Comparison of ENCODE assay signal across 8 cellular contexts in genomic region chr3:165837058-165837525, GRCh38. TPM values are rescaled to one million over a fixed set of nuclear protein-coding genes. Genes with fewer than 3 reads are reported as not detected.
DNase-seq lines count a peak whose midpoint lies in the region; ATAC-seq and TF ChIP-seq lines count a peak whose summit lies in the region.

Gene BCHE (minus strand): TSS chr3:165837423. CDS start chr3:165831033, 6,390 bp downstream.

- H2BK5ac ChIP-seq in neuronal stem cell (ENCODE audit: low read length) = no peak within 1 kb of the TSS

- no peak within 1 kb of the TSS for H3K4ac ChIP-seq in neuronal stem cell (ENCODE audit: low read length)

- H3K36me3 ChIP-seq in DND-41 (ENCODE audit: insufficient read depth, low read length) (no peaks in the 10 kb centered on the region), esophagus muscularis mucosa (no peaks in the 10 kb centered on the region), neuronal stem cell (replicated peaks in 1 of 2; ENCODE audit: control insufficient read depth in 2 of 2, insufficient read depth in 2 of 2, low read length in 2 of 2) (no peaks in the 10 kb centered on the region)

- no peak within 1 kb of the TSS for H4K8ac ChIP-seq in neuronal stem cell (ENCODE audit: low read depth, low read length)

- peak within 1 kb of the TSS; percentile 23 for H2AFZ ChIP-seq in DND-41 (ENCODE audit: low read depth, low read length)
- H2AFZ ChIP-seq in neuronal stem cell (ENCODE audit: low read length) = peak within 1 kb of the TSS; percentile 79

- peak; percentile 66 for ATAC-seq in DND-41 (ENCODE audit: insufficient read depth, low read depth)
- ATAC-seq in GM21381 (IDR thresholded peaks at IDR 0.05; ENCODE audit: unreplicated experiment) = no peak

- H3K4me3 ChIP-seq in DND-41 (ENCODE audit: low read depth in 1 of 2, low read length in 2 of 2) = peak within 1 kb of the TSS; percentile 7 to 52; a peak in 3 of 4 replicates
- H3K4me3 ChIP-seq in esophagus muscularis mucosa = peak within 1 kb of the TSS; percentile 38 to 61 (median 56)
- peak within 1 kb of the TSS in 1 of 2 donors; percentile 65 for H3K4me3 ChIP-seq in neuronal stem cell (ENCODE audit: low read length in 2 of 2)

- H2BK120ac ChIP-seq in neuronal stem cell (ENCODE audit: low read depth, low read length) = no peak within 1 kb of the TSS

- no peak within 1 kb of the TSS for H4K91ac ChIP-seq in neuronal stem cell (ENCODE audit: low read depth, low read length, poor library complexity)

- H3K4me2 ChIP-seq in DND-41 (ENCODE audit: insufficient read depth, low read length) (peak within 1 kb of the TSS; percentile 44), neuronal stem cell (ENCODE audit: insufficient read depth, low read length, poor library complexity, severe bottlenecking) (peak within 1 kb of the TSS; percentile 51)

- H3K9me3 ChIP-seq in DND-41 (ENCODE audit: insufficient read depth, low read length, severe bottlenecking) (no peaks in the 10 kb centered on the region), esophagus muscularis mucosa (no peaks in the 10 kb centered on the region), neuronal stem cell (replicated peaks in 1 of 2; ENCODE audit: control insufficient read depth in 2 of 2, insufficient read depth in 1 of 2, low read depth in 1 of 2, low read length in 2 of 2) (no peaks in the 10 kb centered on the region)

- no peak within 1 kb of the TSS for H2BK12ac ChIP-seq in neuronal stem cell (ENCODE audit: low read length)

- 10% methylated on average over 6 of the region's 6 CpGs for WGBS in esophagus muscularis mucosa
- no CpG with 5 or more reads among the region's 6 CpGs for WGBS in neuronal stem cell (ENCODE audit: extremely low coverage in 2 of 2, insufficient read length in 2 of 2, insufficient replicate concordance in 1 of 2), 2 donors

- no peak for TF ChIP-seq EP300 in esophagus muscularis mucosa (IDR thresholded peaks at IDR 0.05)

- H3K27me3 ChIP-seq in DND-41 (ENCODE audit: insufficient read depth, low read length, poor library complexity) = no peaks in the 10 kb centered on the region
- H3K27me3 ChIP-seq in esophagus muscularis mucosa = no peaks in the 10 kb centered on the region
- no peaks in the 10 kb centered on the region for H3K27me3 ChIP-seq in neuronal stem cell (ENCODE audit: control insufficient read depth in 3 of 3, insufficient read depth in 3 of 3, low read depth in 1 of 3, low read length in 3 of 3)

- TF ChIP-seq POLR2A in esophagus muscularis mucosa (IDR thresholded peaks at IDR 0.05; ENCODE audit: low read depth) = no peak

- H3K9ac ChIP-seq in DND-41 (ENCODE audit: low read depth, low read length) (peak within 1 kb of the TSS; percentile 41), neuronal stem cell (ENCODE audit: low read depth, low read length, poor library complexity) (no peak within 1 kb of the TSS)

- TF ChIP-seq CTCF in DND-41 (IDR thresholded peaks at IDR 0.05; ENCODE audit: borderline replicate concordance, extremely low read depth, low read length, poor library complexity, severe bottlenecking) = no peak
- no peak for TF ChIP-seq CTCF in esophagus muscularis mucosa (IDR thresholded peaks at IDR 0.05)

- no peak within 1 kb of the TSS for H2AK5ac ChIP-seq in neuronal stem cell (ENCODE audit: low read depth, low read length)

- DNase-seq in DND-41 = peak; percentile 57
- DNase-seq in NCI-H774 (lab: John Stamatoyannopoulos, UW) = peak; percentile 90
- DNase-seq in esophagus muscularis mucosa (ENCODE audit: extremely low spot score) = no peak
- peak; percentile 30 for DNase-seq in neuronal stem cell (ENCODE audit: low spot score)
- no peak for DNase-seq in NCI-H1930 (lab: John Stamatoyannopoulos, UW)
- DNase-seq in activated CD8-positive, alpha-beta memory T cell treated with anti-CD3 and anti-CD28 coated beads, Interleukin-2, amount 50 U/mL, for 48 hours = no peak
- no peak for DNase-seq in stimulated activated CD4-positive, alpha-beta T cell treated with anti-CD3 and anti-CD28 coated beads, Interleukin-4, amount 100 ng/mL, for 24 hours

- H3K27ac ChIP-seq in DND-41 (ENCODE audit: low read length) (peak within 1 kb of the TSS; percentile 76), esophagus muscularis mucosa (replicated peaks in 1 of 4) (peak within 1 kb of the TSS; percentile 64 to 68 (median 65)), neuronal stem cell (replicated peaks; ENCODE audit: low read length) (no peak within 1 kb of the TSS)

- no peak within 1 kb of the TSS for H3K14ac ChIP-seq in neuronal stem cell (ENCODE audit: low read length)

- intact Hi-C loops in esophagus muscularis mucosa (cut with DNase I) = loop anchor here (10.0 kb wide), 1 partner anchor 482 kb away; no protein-coding TSS in a partner anchor

- no peaks in the 10 kb centered on the region for H3K79me1 ChIP-seq in neuronal stem cell (ENCODE audit: low read depth, low read length)

- no peaks in the 10 kb centered on the region for H4K20me1 ChIP-seq in DND-41 (ENCODE audit: insufficient read depth, low read length)

- H3K4me1 ChIP-seq in DND-41 (ENCODE audit: insufficient read depth, low read length) = peaks cover 28% of the 10 kb centered on the region
- peaks cover 0 to 11% (median 9%) of the 10 kb centered on the region in 4 donors for H3K4me1 ChIP-seq in esophagus muscularis mucosa
- peaks cover 2 to 3% of the 10 kb centered on the region in 2 donors for H3K4me1 ChIP-seq in neuronal stem cell (ENCODE audit: control insufficient read depth in 2 of 2, insufficient read depth in 1 of 2, low read depth in 1 of 2, low read length in 2 of 2)

- peaks cover 6% of the 10 kb centered on the region; the same call in 1 of the 2 replicates for H3K79me2 ChIP-seq in DND-41 (ENCODE audit: insufficient read depth, low read length)

- H2BK15ac ChIP-seq in neuronal stem cell (ENCODE audit: low read length) = no peak within 1 kb of the TSS

- no peak within 1 kb of the TSS for H3K18ac ChIP-seq in neuronal stem cell (ENCODE audit: low read length)

- no peak within 1 kb of the TSS for H3K23ac ChIP-seq in neuronal stem cell (ENCODE audit: low read depth, low read length, poor library complexity)

RNA-seq across cellular contexts. Expression of gene BCHE, which starts in this region (rescaled TPM):
- 10 to 100 TPM; 46.6 to 71.8 (median 49.0) TPM for total RNA-seq in esophagus muscularis mucosa
- polyA plus RNA-seq in neuronal stem cell (2013, experiment 1 of 2) = 11.1 TPM
- polyA plus RNA-seq in neuronal stem cell (2013, experiment 2 of 2) = 11.9 TPM

Comparison
In these comparisons a context has a peak if more than half of its experiments do, and no peak if none do; other contexts are left out.
1. DNase-seq: peak in DND-41 (single experiment), NCI-H774 (single experiment) and neuronal stem cell (single experiment); none in esophagus muscularis mucosa (single experiment), NCI-H1930 (0 of 2), activated CD8-positive, alpha-beta memory T cell treated with anti-CD3 and anti-CD28 coated beads, Interleukin-2, amount 50 U/mL, for 48 hours (single experiment) and stimulated activated CD4-positive, alpha-beta T cell treated with anti-CD3 and anti-CD28 coated beads, Interleukin-4, amount 100 ng/mL, for 24 hours (single experiment).